In the genomic region with DNA sequence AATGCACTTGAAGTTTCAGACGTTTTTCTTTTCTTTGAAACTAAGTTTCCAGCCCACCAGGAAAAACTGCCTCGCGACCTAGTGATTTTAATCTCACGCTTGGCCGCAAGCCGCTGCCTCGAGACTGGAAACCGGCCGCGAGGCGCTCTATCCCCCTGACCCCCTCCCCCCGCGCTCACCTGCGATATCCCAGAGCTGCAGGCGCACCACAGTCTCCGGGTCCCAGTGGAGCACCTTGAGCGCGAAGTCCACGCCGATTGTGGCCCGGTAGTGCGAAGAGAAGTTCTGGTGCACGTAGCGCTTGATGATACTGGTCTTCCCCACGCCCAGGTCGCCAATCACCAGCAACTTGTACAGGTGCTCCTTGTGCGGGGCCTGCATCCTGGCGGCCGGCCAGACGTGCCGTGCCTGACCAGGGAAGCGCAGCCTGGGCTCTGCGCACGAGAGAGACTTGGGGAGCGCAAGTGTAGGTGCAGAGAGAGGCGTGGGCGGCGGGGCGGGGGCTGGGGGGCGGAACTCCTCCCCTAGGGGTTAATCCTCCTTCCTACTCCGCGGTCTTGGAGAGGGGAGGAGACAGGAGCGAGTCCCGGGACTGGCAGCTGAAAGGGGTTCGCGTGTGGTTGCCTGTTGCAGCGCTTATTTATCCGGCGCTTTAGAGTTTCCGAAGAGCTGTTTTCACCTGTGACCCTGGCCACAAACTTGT, we compare ENCODE assay signal across 8 cellular contexts. TPM values are rescaled to one million over a fixed set of nuclear protein-coding genes. Genes with fewer than 3 reads are reported as not detected.
A peak's percentile ranks its signal among the peaks of the same experiment; 100 is the strongest.
DNase-seq lines count a peak whose midpoint lies in the region; FAIRE-seq and TF ChIP-seq lines count a peak whose summit lies in the region.

A gene (minus strand): TSS at position 440 of the 703 bp plus-strand sequence. CDS start 59 bp downstream, at position 381.

- H3K9me3 ChIP-seq in HAP-1, result no peaks in the 10 kb centered on the region

- H3K27me3 ChIP-seq in HAP-1 (ENCODE audit: low read depth), result no peaks in the 10 kb centered on the region; the same call in 1 of the 2 replicates

- H3K4me3 Mint-ChIP-seq in immature natural killer cell, result peak within 1 kb of the TSS; percentile 84 to 92 (median 85)

- peaks cover 48 to 59% of the 10 kb centered on the region in 2 donors for H3K4me1 Mint-ChIP-seq in immature natural killer cell

- DNase-seq in GM12891 (ENCODE audit: insufficient read length, low spot score) (no peak), HAP-1 (ENCODE audit: low spot score in 2 of 2) (peak; percentile 45 to 76), NCI-H69 (lab: John Stamatoyannopoulos, UW) (peak; percentile 92), astrocyte of the hippocampus (ENCODE audit: low read depth, low spot score) (peak; percentile 55), immature natural killer cell (peak; percentile 14 to 33 (median 21)), globus pallidus (ENCODE audit: low spot score) (no peak), SKM-1 (lab: John Stamatoyannopoulos, UW; ENCODE audit: unreplicated experiment) (no peak)
- peak; percentile 58 for DNase-seq in stimulated activated CD4-positive, alpha-beta T cell treated with anti-CD3 and anti-CD28 coated beads, Interleukin-15, amount 100 ng/mL, for 24 hours

- H3K27me3 Mint-ChIP-seq in immature natural killer cell (ENCODE audit: low read depth in 3 of 3), result peaks cover 0 to 3% (median 0%) of the 10 kb centered on the region in 3 donors

- no peaks in the 10 kb centered on the region for H3K4me1 ChIP-seq in HAP-1

- H3K27ac Mint-ChIP-seq in immature natural killer cell, result peak within 1 kb of the TSS in 5 of 6 donors; percentile 72 to 89 (median 79)

- TF ChIP-seq POLR2A in GM12891 (IDR thresholded peaks at IDR 0.05; ENCODE audit: low read depth, low read length), result peak; percentile 39; the same call in 1 of the 2 replicates

- peaks cover 0 to 4% (median 0%) of the 10 kb centered on the region in 3 donors for H3K36me3 Mint-ChIP-seq in immature natural killer cell

- peak within 1 kb of the TSS; percentile 36 for H3K4me3 ChIP-seq in HAP-1

- H3K9me3 Mint-ChIP-seq in immature natural killer cell, result no peaks in the 10 kb centered on the region

- no peaks in the 10 kb centered on the region for H3K36me3 ChIP-seq in HAP-1 (replicated peaks)

- in situ Hi-C loops in HAP-1 (cut with MboI; ENCODE audit: low sequenced_read_pairs), result no loop called here

- peak; percentile 77 for FAIRE-seq in GM12891 (lab: Jason Lieb, UNC)

TF ChIP-seq in GM12891, 5 proteins besides CTCF, POLR2A, EP300 and RAD21:
- TF ChIP-seq POU2F2 (IDR thresholded peaks at IDR 0.05; ENCODE audit: low read depth, low read length), result no peak
- TF ChIP-seq TAF1 (IDR thresholded peaks at IDR 0.05; ENCODE audit: low read depth, low read length), result no peak
- TF ChIP-seq SPI1 (IDR thresholded peaks at IDR 0.05; ENCODE audit: low read depth, low read length), result no peak
- TF ChIP-seq POLR2AphosphoS5 (IDR thresholded peaks at IDR 0.05; ENCODE audit: low read depth, low read length), result 0 out of 2 replicates have a peak, but pooled peaks have one; percentile 40

RNA-seq across cellular contexts. Expression of the gene that starts here (rescaled TPM):
- 5.4 TPM for polyA plus RNA-seq in GM12891 (2012; ENCODE audit: low read depth, missing spikeins)
- 10 to 100 TPM in 2 of 3 donors, 1 to 10 TPM in 1; 7.0 to 11.8 (median 11.5) TPM for polyA plus RNA-seq in immature natural killer cell

Comparison
In these comparisons a context has a peak if more than half of its experiments do, and no peak if none do; other contexts are left out.
1. DNase-seq: peak in HAP-1 (2 of 2), NCI-H69 (single experiment), astrocyte of the hippocampus (single experiment), immature natural killer cell (3 of 3) and stimulated activated CD4-positive, alpha-beta T cell treated with anti-CD3 and anti-CD28 coated beads, Interleukin-15, amount 100 ng/mL, for 24 hours (single experiment); none in GM12891 (single experiment), globus pallidus (single experiment) and SKM-1 (single experiment).